14 cellular contexts compared by ENCODE assay signal in the genomic region with DNA sequence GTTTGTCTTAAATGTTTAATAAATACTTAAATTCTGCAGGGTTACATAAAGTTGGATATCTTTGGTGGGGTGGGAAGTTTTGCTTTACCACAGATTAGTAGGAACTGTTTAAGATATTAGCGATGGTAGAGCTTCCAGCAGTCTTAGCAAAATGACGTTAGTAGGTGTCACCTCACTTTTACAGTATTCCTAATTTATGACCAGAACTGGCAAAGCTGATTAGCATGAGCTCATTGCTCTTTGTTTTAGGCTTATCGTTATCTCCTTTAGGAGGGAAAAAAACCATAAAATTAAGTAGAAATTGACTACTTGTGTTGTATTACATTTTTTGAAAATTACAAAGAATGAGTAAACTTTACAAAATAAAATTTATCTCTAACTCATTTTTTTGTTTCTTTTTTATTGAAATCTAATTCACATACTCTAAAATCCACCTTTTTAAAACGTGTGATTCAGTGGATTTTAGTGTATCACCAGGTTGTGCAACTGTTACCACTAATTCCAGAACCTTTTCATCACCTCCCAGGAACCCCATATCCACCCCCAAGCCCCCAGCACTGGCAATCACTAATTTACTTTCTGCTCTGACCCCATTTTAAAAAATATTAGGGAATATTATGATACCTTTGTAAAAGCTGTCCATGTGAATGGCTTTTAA.
DNase-seq lines count a peak whose midpoint lies in the region; TF ChIP-seq lines count a peak whose summit lies in the region.
"Had no signal": no experiment of that assay in that cellular context is flagged by ENCODE, and none has a peak within 500 bp of the region (broad histone marks: within the 10 kb centered on the region; RNA-seq: fewer than 3 reads in every experiment).

No MANE protein-coding gene starts in this region.

- H2BK120ac ChIP-seq in mesenchymal stem cell (ENCODE audit: low read depth, low read length) = no peak overlapping the region

- H3K4ac ChIP-seq in mesenchymal stem cell (ENCODE audit: low read depth in 1 of 2, low read length in 2 of 2) = no peak overlapping the region

- H2AFZ ChIP-seq in mesenchymal stem cell (ENCODE audit: low read depth, low read length) = no peak overlapping the region

- no peaks in the 10 kb centered on the region for H3K27me3 ChIP-seq in BLaER1
- H3K27me3 ChIP-seq in mesenchymal stem cell (ENCODE audit: control insufficient read depth in 1 of 2, insufficient read depth in 1 of 2, low read length in 2 of 2) = no peaks in the 10 kb centered on the region
- no peaks in the 10 kb centered on the region for H3K27me3 ChIP-seq in dorsolateral prefrontal cortex

- H3K9me3 Mint-ChIP-seq in brain = no peaks in the 10 kb centered on the region
- H3K9me3 Mint-ChIP-seq: CD14-positive monocyte had no signal

- peaks cover 74% of the 10 kb centered on the region for H3K4me1 Mint-ChIP-seq in brain

- H3K79me1 ChIP-seq in mesenchymal stem cell (replicated peaks; ENCODE audit: low read length, poor library complexity, severe bottlenecking) = peaks cover 3% of the 10 kb centered on the region

- no peak overlapping the region for H4K91ac ChIP-seq in mesenchymal stem cell (ENCODE audit: low read length)

- H3K23ac ChIP-seq in mesenchymal stem cell (ENCODE audit: low read length in 2 of 2) = no peak overlapping the region

- TF ChIP-seq CTCF in LNCaP clone FGC (IDR thresholded peaks at IDR 0.05; ENCODE audit: control insufficient read depth, extremely low read depth, insufficient read depth) = no peak
- no peak for TF ChIP-seq CTCF in brain (conservative IDR thresholded peaks at IDR 0.05)
- no peak for TF ChIP-seq CTCF in GM13976 (IDR thresholded peaks at IDR 0.05; ENCODE audit: borderline replicate concordance, control extremely low read depth, extremely low read depth, insufficient read depth, missing control alignments)
- no peak for TF ChIP-seq CTCF in dorsolateral prefrontal cortex (IDR thresholded peaks at IDR 0.05 in 54 of 56, conservative IDR thresholded peaks at IDR 0.05 in 2 of 56; ENCODE audit: low read depth in 1 of 56, partially characterized antibody in 56 of 56)

- H3K4me3 ChIP-seq in BLaER1 = no peak overlapping the region
- peak overlapping the region; percentile 27 for H3K4me3 ChIP-seq in LNCaP clone FGC (ENCODE audit: low read depth, low read length)
- H3K4me3 ChIP-seq in mesenchymal stem cell (ENCODE audit: insufficient read depth in 1 of 2, low read depth in 1 of 2, low read length in 2 of 2) = no peak overlapping the region
- no peak overlapping the region for H3K4me3 ChIP-seq in dorsolateral prefrontal cortex

- H4K20me1 ChIP-seq in BLaER1 = peaks cover 75% of the 10 kb centered on the region

- DNase-seq in LNCaP clone FGC (ENCODE audit: low read depth) (peak; percentile 78), mesenchymal stem cell (no peak), GM13976 (ENCODE audit: low spot score) (no peak), dorsolateral prefrontal cortex (no peak), NOMO-1 treated with dmso at 0.1 percent for 144 hours (lab: John Stamatoyannopoulos, UW; ENCODE audit: unreplicated experiment) (no peak)
- DNase-seq in stimulated activated CD4-positive, alpha-beta T cell treated with anti-CD3 and anti-CD28 coated beads, Interleukin-4, amount 100 ng/mL, for 4 hours = no peak
- DNase-seq: GOT3, Kasumi-1, NCI-H187 treated with DMSO at 0.1 percent for 48 hours, NCI-H446 treated with DMSO at 0.1 percent for 48 hours, PC-3 had no signal

- no peak overlapping the region for H3K4me3 Mint-ChIP-seq in brain
- H3K4me3 Mint-ChIP-seq: CD14-positive monocyte had no signal

- H3K4me1 ChIP-seq in BLaER1 (peaks cover 64% of the 10 kb centered on the region), mesenchymal stem cell (ENCODE audit: control insufficient read depth, insufficient read depth, low read depth, low read length) (peaks cover 17% of the 10 kb centered on the region)

- H3K36me3 ChIP-seq in BLaER1 = peaks cover 9% of the 10 kb centered on the region; the same call in 1 of the 2 replicates
- H3K36me3 ChIP-seq in mesenchymal stem cell (ENCODE audit: control insufficient read depth in 1 of 2, insufficient read depth in 2 of 2, low read depth in 1 of 2, low read length in 2 of 2) = peaks cover 8 to 55% of the 10 kb centered on the region in 2 experiments

- H3K27ac ChIP-seq in BLaER1 = no peak overlapping the region
- H3K27ac ChIP-seq in mesenchymal stem cell (ENCODE audit: low read length, poor library complexity, severe bottlenecking) = no peak overlapping the region
- no peak overlapping the region for H3K27ac ChIP-seq in dorsolateral prefrontal cortex

- no peak overlapping the region for H2AK5ac ChIP-seq in mesenchymal stem cell (ENCODE audit: low read length, severe bottlenecking)

- no peaks in the 10 kb centered on the region for H3K27me3 Mint-ChIP-seq in brain

- H4K8ac ChIP-seq in mesenchymal stem cell (ENCODE audit: low read length) = no peak overlapping the region

- peaks cover 22% of the 10 kb centered on the region for H3K36me3 Mint-ChIP-seq in brain

- peak overlapping the region in 3 of 5 experiments; percentile 30 to 67 (median 53) for H3K27ac Mint-ChIP-seq in brain
- H3K27ac Mint-ChIP-seq: CD14-positive monocyte had no signal

- intact Hi-C loops in dorsolateral prefrontal cortex (cut with DNase I) = loop anchor here in 1 of 2 donors (10.0 kb wide), 1 partner anchor 258 kb away; no protein-coding TSS in a partner anchor

- in situ Hi-C loops in GM13976 (cut with MboI; ENCODE audit: low sequenced_read_pairs, unreplicated experiment) = no loop called here

- no peak overlapping the region for H3K14ac ChIP-seq in mesenchymal stem cell (ENCODE audit: low read length in 2 of 2)

- H2BK5ac ChIP-seq in mesenchymal stem cell (ENCODE audit: low read depth, low read length, poor library complexity, severe bottlenecking) = no peak overlapping the region

- WGBS in mesenchymal stem cell = 94% methylated on average over 3 of the region's 4 CpGs

- H2BK12ac ChIP-seq in mesenchymal stem cell (ENCODE audit: low read length in 2 of 2) = no peak overlapping the region

- no peak overlapping the region for H3K9ac ChIP-seq in BLaER1
- peak overlapping the region; percentile 45 for H3K9ac ChIP-seq in mesenchymal stem cell (ENCODE audit: low read length)

- H2BK15ac ChIP-seq in mesenchymal stem cell (ENCODE audit: low read depth, poor library complexity, severe bottlenecking) = no peak overlapping the region

- H3K18ac ChIP-seq in mesenchymal stem cell (ENCODE audit: low read depth in 1 of 2, low read length in 2 of 2) = no peak overlapping the region

- H3K9me3 ChIP-seq in BLaER1 = no peaks in the 10 kb centered on the region
- H3K9me3 ChIP-seq in mesenchymal stem cell (ENCODE audit: control insufficient read depth, low read length) = no peaks in the 10 kb centered on the region

- H3K4me2 ChIP-seq in BLaER1 (0 out of 2 replicates have a peak overlapping the region, but pooled peaks have one; percentile 78), mesenchymal stem cell (ENCODE audit: low read length, poor library complexity, severe bottlenecking) (no peak overlapping the region)
